28 cellular contexts compared by ENCODE assay signal in genomic region chrX:127947450-127947849, GRCh38.
"Had no signal": no experiment of that assay in that cellular context is flagged by ENCODE, and none has a peak within 500 bp of the region (broad histone marks: within the 10 kb centered on the region; RNA-seq: fewer than 3 reads in every experiment).

No MANE protein-coding gene starts in this region.

- H3K27me3 Mint-ChIP-seq: progenitor cell of endocrine pancreas; stimulated activated naive B cell treated with anti-CD40 and anti-IgM and Interleukin-4, amounts not matched to agents 10 μg/mL and 1 μg/mL and 100 μg/mL, for 72 hours; stimulated activated naive CD8-positive, alpha-beta T cell treated with anti-CD3 and anti-CD28 coated beads, Interleukin-15, Interleukin-2, amounts not matched to agents 100 ng/mL and 50 ng/mL, for 24 hours; type B pancreatic cell had no signal

- DNase-seq: natural killer cell; occipital lobe; ovary; posterior cingulate gyrus; psoas muscle; right cardiac atrium; right lobe of liver; sigmoid colon; small intestine; stimulated activated CD4-positive, alpha-beta T cell treated with anti-CD3 and anti-CD28 coated beads, Interleukin-15, amount 100 ng/mL, for 24 hours; stimulated activated CD4-positive, alpha-beta T cell treated with anti-CD3 and anti-CD28 coated beads, Interleukin-2, amount 100 ng/mL, for 24 hours; stimulated activated CD4-positive, alpha-beta T cell treated with anti-CD3 and anti-CD28 coated beads, Interleukin-2, amount 100 ng/mL, for 48 hours; stimulated activated CD4-positive, alpha-beta T cell treated with anti-CD3 and anti-CD28 coated beads, Interleukin-4, amount 100 ng/mL, for 24 hours; stimulated activated naive B cell treated with anti-CD40 and anti-IgM and Interleukin-4, amounts not matched to agents 10 μg/mL and 1 μg/mL and 100 μg/mL, for 72 hours; stimulated activated naive CD4-positive, alpha-beta T cell treated with Interleukin-2 at 50 U/mL for 16 hours; stomach; thyroid gland; upper lobe of right lung; uterus had no signal

- H3K4me2 ChIP-seq: neural progenitor cell had no signal

- H3K27me3 ChIP-seq: neural progenitor cell, ovary, sigmoid colon, stomach, thyroid gland, tibial nerve, upper lobe of right lung, uterus had no signal

- H3K4me1 Mint-ChIP-seq: natural killer cell; nephron; stimulated activated effector memory CD8-positive, alpha-beta T cell treated with anti-CD3 and anti-CD28 coated beads, Interleukin-12 subunit alpha, Interleukin-12 subunit beta, amount 100 ng/mL, for 72 hours; stimulated activated naive B cell treated with anti-CD40 and anti-IgM and Interleukin-4, amounts not matched to agents 10 μg/mL and 1 μg/mL and 100 μg/mL, for 72 hours had no signal

- H3K9ac ChIP-seq: neural progenitor cell, parathyroid adenoma had no signal

- H3K4me3 ChIP-seq: neural progenitor cell, ovary, psoas muscle, right lobe of liver, sigmoid colon, stomach, thoracic aorta, thyroid gland, tibial nerve, upper lobe of right lung, uterus had no signal

- FAIRE-seq: small intestine had no signal

- H3K79me2 ChIP-seq: parathyroid adenoma had no signal

- H3K4me3 Mint-ChIP-seq: natural killer cell; nephron; neural progenitor cell; stimulated activated effector memory CD8-positive, alpha-beta T cell treated with anti-CD3 and anti-CD28 coated beads, Interleukin-12 subunit alpha, Interleukin-12 subunit beta, amount 100 ng/mL, for 72 hours; stimulated activated naive B cell treated with anti-CD40 and anti-IgM and Interleukin-4, amounts not matched to agents 10 μg/mL and 1 μg/mL and 100 μg/mL, for 72 hours; stimulated activated naive CD8-positive, alpha-beta T cell treated with anti-CD3 and anti-CD28 coated beads, Interleukin-15, Interleukin-2, amounts not matched to agents 100 ng/mL and 50 ng/mL, for 24 hours; type B pancreatic cell had no signal

- H3K4me1 ChIP-seq: neural progenitor cell, parathyroid adenoma, psoas muscle, right lobe of liver, sigmoid colon, stomach, tibial nerve, upper lobe of right lung, uterus had no signal

- H3K27ac Mint-ChIP-seq: natural killer cell; nephron; neural progenitor cell; progenitor cell of endocrine pancreas; stimulated activated effector memory CD8-positive, alpha-beta T cell treated with anti-CD3 and anti-CD28 coated beads, Interleukin-12 subunit alpha, Interleukin-12 subunit beta, amount 100 ng/mL, for 72 hours; stimulated activated naive B cell treated with anti-CD40 and anti-IgM and Interleukin-4, amounts not matched to agents 10 μg/mL and 1 μg/mL and 100 μg/mL, for 72 hours; stimulated activated naive CD8-positive, alpha-beta T cell treated with anti-CD3 and anti-CD28 coated beads, Interleukin-15, Interleukin-2, amounts not matched to agents 100 ng/mL and 50 ng/mL, for 24 hours; type B pancreatic cell had no signal

- H3K9me3 Mint-ChIP-seq: neural progenitor cell; stimulated activated naive B cell treated with anti-CD40 and anti-IgM and Interleukin-4, amounts not matched to agents 10 μg/mL and 1 μg/mL and 100 μg/mL, for 72 hours; stimulated activated naive CD8-positive, alpha-beta T cell treated with anti-CD3 and anti-CD28 coated beads, Interleukin-15, Interleukin-2, amounts not matched to agents 100 ng/mL and 50 ng/mL, for 24 hours; type B pancreatic cell had no signal

- H3K36me3 ChIP-seq: neural progenitor cell, ovary, right lobe of liver, sigmoid colon, stomach, thoracic aorta, thyroid gland, tibial nerve, upper lobe of right lung, uterus had no signal

- H3K9me3 ChIP-seq: ovary, psoas muscle, right lobe of liver, sigmoid colon, stomach, thoracic aorta, thyroid gland, tibial nerve, upper lobe of right lung, uterus had no signal

- H3K36me3 Mint-ChIP-seq: natural killer cell; neural progenitor cell; stimulated activated effector memory CD8-positive, alpha-beta T cell treated with anti-CD3 and anti-CD28 coated beads, Interleukin-12 subunit alpha, Interleukin-12 subunit beta, amount 100 ng/mL, for 72 hours; stimulated activated naive B cell treated with anti-CD40 and anti-IgM and Interleukin-4, amounts not matched to agents 10 μg/mL and 1 μg/mL and 100 μg/mL, for 72 hours; type B pancreatic cell had no signal

- H3K27ac ChIP-seq: neural progenitor cell, ovary, parathyroid adenoma, psoas muscle, right lobe of liver, sigmoid colon, stomach, thoracic aorta, tibial nerve, upper lobe of right lung, uterus had no signal
